20 cellular contexts compared by ENCODE assay signal in the genomic region with DNA sequence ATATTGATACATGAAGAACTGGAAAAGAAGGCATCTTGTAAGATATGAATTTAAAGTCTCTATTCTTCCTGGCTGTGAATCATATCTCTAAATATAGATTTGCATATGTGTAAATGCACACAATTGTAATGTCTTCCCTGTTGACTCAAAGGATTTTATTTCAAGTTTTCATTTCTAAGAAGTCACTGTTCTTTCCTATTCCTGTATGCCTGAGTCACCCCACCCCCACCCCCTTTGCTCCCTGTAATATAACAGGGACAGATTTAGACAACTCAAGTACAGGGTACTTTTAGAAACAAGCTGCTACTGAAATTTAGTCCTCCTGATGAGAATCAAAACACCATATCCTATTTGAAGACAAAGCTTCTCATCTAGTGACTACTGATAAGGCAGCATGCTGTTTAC.
"Had no signal": no experiment of that assay in that cellular context is flagged by ENCODE, and none has a peak within 500 bp of the region (broad histone marks: within the 10 kb centered on the region; RNA-seq: fewer than 3 reads in every experiment).

No MANE protein-coding gene starts in this region.

- H3K27ac Mint-ChIP-seq: activated naive CD8-positive, alpha-beta T cell treated with anti-CD3 and anti-CD28 coated beads for 36 hours; memory B cell; stimulated activated naive CD8-positive, alpha-beta T cell treated with anti-CD3 and anti-CD28 coated beads, Interleukin-15, Interleukin-2, amounts not matched to agents 100 ng/mL and 50 ng/mL, for 24 hours; T-helper 2 cell treated with Interferon-gamma antibody and Interleukin-4, amounts not matched to agents 5 μg/mL and 100 μg/mL, for 36 hours had no signal

- H3K27ac ChIP-seq: cardiac muscle cell, epithelial cell of prostate, foreskin keratinocyte, skin epidermis, suprapubic skin had no signal

- H3K4me1 ChIP-seq: foreskin keratinocyte, suprapubic skin had no signal

- H3K36me3 Mint-ChIP-seq: activated naive CD8-positive, alpha-beta T cell treated with anti-CD3 and anti-CD28 coated beads for 36 hours had no signal

- DNase-seq: activated CD8-positive, alpha-beta memory T cell treated with anti-CD3 and anti-CD28 coated beads for 24 hours; activated CD8-positive, alpha-beta memory T cell treated with anti-CD3 and anti-CD28 coated beads, Interleukin-2, amount 50 U/mL, for 48 hours; activated gamma-delta T cell treated with Interleukin-2 at 50 U/mL for 16 hours; activated naive CD8-positive, alpha-beta T cell treated with anti-CD3 and anti-CD28 coated beads for 36 hours; amniotic stem cell; foreskin keratinocyte; glutamatergic neuron; kidney; occipital lobe; posterior cingulate gyrus; retina; SK-N-SH; trophoblast cell had no signal

- H3K27me3 ChIP-seq: suprapubic skin had no signal

- H3K4me1 Mint-ChIP-seq: memory B cell had no signal

- H3K4me3 Mint-ChIP-seq: activated naive CD8-positive, alpha-beta T cell treated with anti-CD3 and anti-CD28 coated beads for 36 hours; memory B cell; stimulated activated naive CD8-positive, alpha-beta T cell treated with anti-CD3 and anti-CD28 coated beads, Interleukin-15, Interleukin-2, amounts not matched to agents 100 ng/mL and 50 ng/mL, for 24 hours; T-helper 2 cell treated with Interferon-gamma antibody and Interleukin-4, amounts not matched to agents 5 μg/mL and 100 μg/mL, for 36 hours had no signal

- H3K4me3 ChIP-seq: cardiac muscle cell, skin epidermis, suprapubic skin had no signal

- ATAC-seq: foreskin keratinocyte had no signal

- H3K9me3 ChIP-seq: SK-N-SH, suprapubic skin had no signal

- H3K36me3 ChIP-seq: cardiac muscle cell, suprapubic skin had no signal
